Comparison of ENCODE assay signal across 2 cellular contexts in the genomic region with DNA sequence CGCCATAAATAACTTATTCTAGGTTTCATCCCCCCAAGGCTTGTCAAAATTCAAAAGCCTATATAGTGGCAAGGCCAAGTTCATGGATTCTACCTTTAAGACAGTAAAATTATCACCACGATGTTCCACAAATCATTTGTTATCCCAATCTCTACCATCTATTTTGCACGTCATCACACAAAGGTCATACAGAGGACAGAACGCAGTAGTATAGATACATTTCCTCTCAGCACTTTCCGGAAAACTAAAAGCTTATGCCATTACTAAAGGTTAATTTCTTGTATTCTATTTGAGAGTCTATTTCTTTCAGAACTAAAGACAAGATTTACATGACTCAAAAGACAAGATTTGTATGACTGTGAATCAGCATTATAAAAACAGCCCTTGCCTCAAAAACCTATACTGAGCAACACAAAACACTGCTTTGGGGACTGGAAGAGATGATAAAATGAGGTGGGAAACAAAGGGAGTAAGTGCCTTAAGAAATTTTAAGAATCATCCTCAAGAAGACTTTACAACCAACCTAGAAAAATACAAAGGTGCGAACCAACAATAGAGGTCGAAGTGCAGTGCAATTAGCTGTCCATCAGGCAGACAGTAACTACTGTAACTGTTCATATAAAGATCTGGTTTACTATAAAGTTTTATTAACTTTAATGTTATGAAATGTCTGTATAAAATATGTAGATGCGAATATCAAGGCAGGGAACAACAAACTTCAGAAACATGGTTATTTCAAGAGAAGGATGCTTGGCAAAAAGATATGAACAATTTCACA.
TF ChIP-seq lines count a peak whose summit lies in the region.

No MANE protein-coding gene starts in this region.

TF ChIP-seq in SK-N-SH, 30 proteins besides CTCF, POLR2A, EP300 and RAD21:
- TF ChIP-seq SIN3A (IDR thresholded peaks at IDR 0.05; ENCODE audit: borderline replicate concordance, low read depth, low read length) = no peak
- no peak for TF ChIP-seq POLR2AphosphoS5 (IDR thresholded peaks at IDR 0.05; ENCODE audit: low read depth, low read length)
- TF ChIP-seq, protein P1, sequence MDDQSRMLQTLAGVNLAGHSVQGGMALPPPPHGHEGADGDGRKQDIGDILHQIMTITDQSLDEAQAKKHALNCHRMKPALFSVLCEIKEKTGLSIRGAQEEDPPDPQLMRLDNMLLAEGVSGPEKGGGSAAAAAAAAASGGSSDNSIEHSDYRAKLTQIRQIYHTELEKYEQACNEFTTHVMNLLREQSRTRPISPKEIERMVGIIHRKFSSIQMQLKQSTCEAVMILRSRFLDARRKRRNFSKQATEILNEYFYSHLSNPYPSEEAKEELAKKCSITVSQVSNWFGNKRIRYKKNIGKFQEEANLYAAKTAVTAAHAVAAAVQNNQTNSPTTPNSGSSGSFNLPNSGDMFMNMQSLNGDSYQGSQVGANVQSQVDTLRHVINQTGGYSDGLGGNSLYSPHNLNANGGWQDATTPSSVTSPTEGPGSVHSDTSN (IDR thresholded peaks at IDR 0.05) = no peak
- no peak for TF ChIP-seq TAF1 (IDR thresholded peaks at IDR 0.05; ENCODE audit: borderline replicate concordance, low read depth, low read length)
- no peak for TF ChIP-seq NFIC (IDR thresholded peaks at IDR 0.05; ENCODE audit: borderline replicate concordance)
- TF ChIP-seq, protein P2, sequence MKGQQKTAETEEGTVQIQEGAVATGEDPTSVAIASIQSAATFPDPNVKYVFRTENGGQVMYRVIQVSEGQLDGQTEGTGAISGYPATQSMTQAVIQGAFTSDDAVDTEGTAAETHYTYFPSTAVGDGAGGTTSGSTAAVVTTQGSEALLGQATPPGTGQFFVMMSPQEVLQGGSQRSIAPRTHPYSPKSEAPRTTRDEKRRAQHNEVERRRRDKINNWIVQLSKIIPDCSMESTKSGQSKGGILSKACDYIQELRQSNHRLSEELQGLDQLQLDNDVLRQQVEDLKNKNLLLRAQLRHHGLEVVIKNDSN (IDR thresholded peaks at IDR 0.05; ENCODE audit: borderline replicate concordance, low read depth) = no peak
- TF ChIP-seq RCOR1 (IDR thresholded peaks at IDR 0.05; ENCODE audit: low read length) = no peak
- TF ChIP-seq TEAD4 (IDR thresholded peaks at IDR 0.05; ENCODE audit: borderline replicate concordance, insufficient read depth) = no peak
- no peak for TF ChIP-seq SMC3 (IDR thresholded peaks at IDR 0.05; ENCODE audit: low read depth, low read length)
- no peak for TF ChIP-seq FOSL2 (IDR thresholded peaks at IDR 0.05; ENCODE audit: borderline replicate concordance, low read depth)
- TF ChIP-seq EZH2phosphoT487 (IDR thresholded peaks at IDR 0.05; ENCODE audit: borderline replicate concordance, low read depth) = no peak
- TF ChIP-seq, protein P3, sequence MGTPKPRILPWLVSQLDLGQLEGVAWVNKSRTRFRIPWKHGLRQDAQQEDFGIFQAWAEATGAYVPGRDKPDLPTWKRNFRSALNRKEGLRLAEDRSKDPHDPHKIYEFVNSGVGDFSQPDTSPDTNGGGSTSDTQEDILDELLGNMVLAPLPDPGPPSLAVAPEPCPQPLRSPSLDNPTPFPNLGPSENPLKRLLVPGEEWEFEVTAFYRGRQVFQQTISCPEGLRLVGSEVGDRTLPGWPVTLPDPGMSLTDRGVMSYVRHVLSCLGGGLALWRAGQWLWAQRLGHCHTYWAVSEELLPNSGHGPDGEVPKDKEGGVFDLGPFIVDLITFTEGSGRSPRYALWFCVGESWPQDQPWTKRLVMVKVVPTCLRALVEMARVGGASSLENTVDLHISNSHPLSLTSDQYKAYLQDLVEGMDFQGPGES (IDR thresholded peaks at IDR 0.05; ENCODE audit: low read depth, low read length) = no peak
TF ChIP-seq in SK-N-SH: peak in this region for 0.

TF ChIP-seq in SK-N-SH treated with all-trans-retinoic acid at 6 μM for 48 hours, 23 proteins besides CTCF, POLR2A, EP300 and RAD21:
- TF ChIP-seq ZNF8 (CRISPR knock-in tag; IDR thresholded peaks at IDR 0.05) (no peak), SNAI2 (CRISPR knock-in tag; IDR thresholded peaks at IDR 0.05) (no peak), ZC3H10 (CRISPR knock-in tag; IDR thresholded peaks at IDR 0.05) (no peak), RARB (CRISPR knock-in tag; IDR thresholded peaks at IDR 0.05) (no peak), GLIS3 (CRISPR knock-in tag; IDR thresholded peaks at IDR 0.05) (no peak), BACH2 (CRISPR knock-in tag; IDR thresholded peaks at IDR 0.05; ENCODE audit: borderline replicate concordance) (no peak), ARNTL (CRISPR knock-in tag; IDR thresholded peaks at IDR 0.05; ENCODE audit: borderline replicate concordance, low read depth) (no peak), TCF4 (CRISPR knock-in tag; IDR thresholded peaks at IDR 0.05; ENCODE audit: borderline replicate concordance) (no peak)
- TF ChIP-seq, protein P4, sequence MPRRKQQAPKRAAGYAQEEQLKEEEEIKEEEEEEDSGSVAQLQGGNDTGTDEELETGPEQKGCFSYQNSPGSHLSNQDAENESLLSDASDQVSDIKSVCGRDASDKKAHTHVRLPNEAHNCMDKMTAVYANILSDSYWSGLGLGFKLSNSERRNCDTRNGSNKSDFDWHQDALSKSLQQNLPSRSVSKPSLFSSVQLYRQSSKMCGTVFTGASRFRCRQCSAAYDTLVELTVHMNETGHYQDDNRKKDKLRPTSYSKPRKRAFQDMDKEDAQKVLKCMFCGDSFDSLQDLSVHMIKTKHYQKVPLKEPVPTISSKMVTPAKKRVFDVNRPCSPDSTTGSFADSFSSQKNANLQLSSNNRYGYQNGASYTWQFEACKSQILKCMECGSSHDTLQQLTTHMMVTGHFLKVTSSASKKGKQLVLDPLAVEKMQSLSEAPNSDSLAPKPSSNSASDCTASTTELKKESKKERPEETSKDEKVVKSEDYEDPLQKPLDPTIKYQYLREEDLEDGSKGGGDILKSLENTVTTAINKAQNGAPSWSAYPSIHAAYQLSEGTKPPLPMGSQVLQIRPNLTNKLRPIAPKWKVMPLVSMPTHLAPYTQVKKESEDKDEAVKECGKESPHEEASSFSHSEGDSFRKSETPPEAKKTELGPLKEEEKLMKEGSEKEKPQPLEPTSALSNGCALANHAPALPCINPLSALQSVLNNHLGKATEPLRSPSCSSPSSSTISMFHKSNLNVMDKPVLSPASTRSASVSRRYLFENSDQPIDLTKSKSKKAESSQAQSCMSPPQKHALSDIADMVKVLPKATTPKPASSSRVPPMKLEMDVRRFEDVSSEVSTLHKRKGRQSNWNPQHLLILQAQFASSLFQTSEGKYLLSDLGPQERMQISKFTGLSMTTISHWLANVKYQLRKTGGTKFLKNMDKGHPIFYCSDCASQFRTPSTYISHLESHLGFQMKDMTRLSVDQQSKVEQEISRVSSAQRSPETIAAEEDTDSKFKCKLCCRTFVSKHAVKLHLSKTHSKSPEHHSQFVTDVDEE (CRISPR knock-in tag; IDR thresholded peaks at IDR 0.05) = no peak
- TF ChIP-seq, protein P5, sequence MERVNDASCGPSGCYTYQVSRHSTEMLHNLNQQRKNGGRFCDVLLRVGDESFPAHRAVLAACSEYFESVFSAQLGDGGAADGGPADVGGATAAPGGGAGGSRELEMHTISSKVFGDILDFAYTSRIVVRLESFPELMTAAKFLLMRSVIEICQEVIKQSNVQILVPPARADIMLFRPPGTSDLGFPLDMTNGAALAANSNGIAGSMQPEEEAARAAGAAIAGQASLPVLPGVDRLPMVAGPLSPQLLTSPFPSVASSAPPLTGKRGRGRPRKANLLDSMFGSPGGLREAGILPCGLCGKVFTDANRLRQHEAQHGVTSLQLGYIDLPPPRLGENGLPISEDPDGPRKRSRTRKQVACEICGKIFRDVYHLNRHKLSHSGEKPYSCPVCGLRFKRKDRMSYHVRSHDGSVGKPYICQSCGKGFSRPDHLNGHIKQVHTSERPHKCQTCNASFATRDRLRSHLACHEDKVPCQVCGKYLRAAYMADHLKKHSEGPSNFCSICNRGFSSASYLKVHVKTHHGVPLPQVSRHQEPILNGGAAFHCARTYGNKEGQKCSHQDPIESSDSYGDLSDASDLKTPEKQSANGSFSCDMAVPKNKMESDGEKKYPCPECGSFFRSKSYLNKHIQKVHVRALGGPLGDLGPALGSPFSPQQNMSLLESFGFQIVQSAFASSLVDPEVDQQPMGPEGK (CRISPR knock-in tag; IDR thresholded peaks at IDR 0.05; ENCODE audit: borderline replicate concordance) = no peak
